In the genomic region with DNA sequence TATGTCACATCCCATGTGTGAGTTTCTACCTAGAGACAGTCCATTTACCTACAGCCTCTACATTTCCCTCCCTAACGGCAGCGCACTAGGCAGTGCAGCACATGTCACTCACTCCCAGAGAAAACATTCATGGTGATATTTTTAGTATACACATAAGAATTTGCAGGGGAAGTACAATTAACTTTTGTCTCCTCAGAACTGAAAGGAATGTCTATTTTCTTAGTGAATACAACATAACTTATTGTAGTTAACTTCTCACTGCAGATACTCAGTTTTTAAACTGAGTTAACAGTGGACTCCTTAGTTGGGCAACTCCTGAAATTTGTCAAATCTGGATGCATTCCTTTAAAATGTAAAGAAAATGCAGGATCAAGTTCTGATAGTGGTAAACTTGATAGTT, we compare ENCODE assay signal across 1 cellular context.
TF ChIP-seq lines count a peak whose summit lies in the region.

No MANE protein-coding gene starts in this region.

TF ChIP-seq in HepG2, 621 proteins besides CTCF, POLR2A, EP300 and RAD21:
- peak; percentile 13 for TF ChIP-seq RBM22 (optimal IDR thresholded peaks at IDR 0.05; ENCODE audit: low read length)
- TF ChIP-seq MTA1 (CRISPR knock-in tag; IDR thresholded peaks at IDR 0.05; ENCODE audit: borderline replicate concordance), result no peak
TF ChIP-seq in HepG2: peak in this region for 1.
